1 cellular context compared by ENCODE assay signal in the genomic region with DNA sequence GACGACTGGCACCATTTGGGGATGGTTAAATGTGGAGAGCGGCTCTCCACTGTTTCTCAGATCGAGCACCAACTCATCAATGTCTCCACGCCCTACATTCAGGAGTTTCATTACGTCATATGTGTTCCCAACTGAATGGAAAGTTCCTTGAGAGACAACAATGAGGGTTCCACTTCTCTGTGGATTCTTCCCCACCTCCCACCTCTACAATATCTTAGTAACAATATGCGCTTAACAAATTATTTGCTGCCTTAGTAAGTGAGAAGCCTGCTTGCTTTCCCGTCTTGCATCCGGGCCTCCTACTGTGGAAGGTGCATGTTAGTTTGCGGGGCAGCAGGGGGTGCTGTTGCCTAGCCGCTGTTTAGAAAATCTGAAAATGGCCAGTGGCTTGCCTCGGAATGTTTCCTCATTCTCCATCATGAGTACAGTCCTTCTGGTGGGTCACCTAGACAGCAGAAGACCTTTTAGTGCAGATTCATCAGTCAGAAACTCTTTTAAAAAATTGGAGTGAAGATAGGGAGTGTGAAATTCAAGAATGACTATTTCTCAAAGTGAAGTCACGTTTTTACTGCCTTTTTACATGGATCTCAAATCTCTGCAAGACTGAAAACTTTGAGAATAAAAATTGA.
TF ChIP-seq lines count a peak whose summit lies in the region.

No MANE protein-coding gene starts in this region.

TF ChIP-seq in K562, 482 proteins besides CTCF, POLR2A, EP300 and RAD21 (continued from another document):
- TF ChIP-seq, protein P1, sequence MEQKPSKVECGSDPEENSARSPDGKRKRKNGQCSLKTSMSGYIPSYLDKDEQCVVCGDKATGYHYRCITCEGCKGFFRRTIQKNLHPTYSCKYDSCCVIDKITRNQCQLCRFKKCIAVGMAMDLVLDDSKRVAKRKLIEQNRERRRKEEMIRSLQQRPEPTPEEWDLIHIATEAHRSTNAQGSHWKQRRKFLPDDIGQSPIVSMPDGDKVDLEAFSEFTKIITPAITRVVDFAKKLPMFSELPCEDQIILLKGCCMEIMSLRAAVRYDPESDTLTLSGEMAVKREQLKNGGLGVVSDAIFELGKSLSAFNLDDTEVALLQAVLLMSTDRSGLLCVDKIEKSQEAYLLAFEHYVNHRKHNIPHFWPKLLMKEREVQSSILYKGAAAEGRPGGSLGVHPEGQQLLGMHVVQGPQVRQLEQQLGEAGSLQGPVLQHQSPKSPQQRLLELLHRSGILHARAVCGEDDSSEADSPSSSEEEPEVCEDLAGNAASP (IDR thresholded peaks at IDR 0.05), result no peak
- TF ChIP-seq ATF7 (IDR thresholded peaks at IDR 0.05) (peak; percentile 81), SRSF7 (optimal IDR thresholded peaks at IDR 0.05; ENCODE audit: low read depth, low read length) (no peak)
TF ChIP-seq in K562: peak in this region for 8.
